ENCODE assay signal across 19 cellular contexts in the genomic region with DNA sequence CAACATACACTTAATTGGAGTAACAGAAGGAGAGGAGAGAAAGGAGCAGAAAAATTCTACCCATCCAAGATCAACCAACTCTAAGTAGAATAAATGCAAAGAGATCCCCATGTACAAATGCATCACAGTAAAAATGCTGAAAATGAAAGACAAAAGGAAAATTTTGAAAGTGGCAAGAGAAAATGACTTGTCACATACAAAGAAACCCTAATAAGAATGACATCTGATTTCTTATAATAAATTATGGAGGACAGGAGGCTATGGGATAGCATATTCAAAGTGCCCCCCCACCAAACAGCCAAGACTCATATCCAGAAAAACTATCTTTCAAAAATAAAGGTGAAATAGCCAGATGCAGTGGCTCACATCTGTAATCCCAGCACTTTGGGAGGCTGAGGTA. TPM values are rescaled to one million over a fixed set of nuclear protein-coding genes. Genes with fewer than 3 reads are reported as not detected.
DNase-seq lines count a peak whose midpoint lies in the region; ATAC-seq and TF ChIP-seq lines count a peak whose summit lies in the region.
"Had no signal": no experiment of that assay in that cellular context is flagged by ENCODE, and none has a peak within 500 bp of the region (broad histone marks: within the 10 kb centered on the region; RNA-seq: fewer than 3 reads in every experiment).

No MANE protein-coding gene starts in this region.

- no peaks in the 10 kb centered on the region for H3K4me1 ChIP-seq in HEK293 (ENCODE audit: control insufficient read depth, insufficient read depth, low read length)
- H3K4me1 ChIP-seq in adipocyte (ENCODE audit: control insufficient read depth, insufficient read depth, low read length) = no peaks in the 10 kb centered on the region
- H3K4me1 ChIP-seq: A549, BE2C had no signal

- CTCF ChIA-PET in HEK293 (lab: Yijun Ruan, JAX) = no interaction called here

- TF ChIP-seq CTCF in HEK293 (tag by site-specific recombination; IDR thresholded peaks at IDR 0.05) = no peak

- POLR2A ChIA-PET in HEK293 (lab: Yijun Ruan, JAX) = no interaction called here

- H3K27me3 ChIP-seq in adipocyte (replicated peaks; ENCODE audit: control insufficient read depth, insufficient read depth, low read length) = no peaks in the 10 kb centered on the region
- H3K27me3 ChIP-seq: BE2C; BLaER1 treated with 17β-estradiol and CSF1 and Interleukin-3, amounts not matched to agents 10 nM and 100 nM had no signal

- DNase-seq in SIG-M5 treated with dmso at 0.1 percent for 504 hours (lab: John Stamatoyannopoulos, UW; ENCODE audit: unreplicated experiment) (peak; percentile 5), SIG-M5 (lab: John Stamatoyannopoulos, UW) (no peak), adipocyte (ENCODE audit: low read depth) (no peak), NCI-H1417 treated with DMSO at 0.1 percent for 48 hours (lab: John Stamatoyannopoulos, UW) (no peak), H4 (ENCODE audit: low spot score) (no peak)
- DNase-seq: 8988T; ACHN; AML-193; BE2C; CD4-positive, alpha-beta T cell; CD8-positive, alpha-beta memory T cell; DMS 273 treated with DMSO at 0.1 percent for 48 hours; DND-41; GM23248; H9 had no signal

- no peak for ATAC-seq in HG02981 (IDR thresholded peaks at IDR 0.05; ENCODE audit: unreplicated experiment)
- ATAC-seq: A549 had no signal

- H3K36me3 ChIP-seq in HEK293 (ENCODE audit: control insufficient read depth in 2 of 2, insufficient read depth in 1 of 2, low read length in 2 of 2) (no peaks in the 10 kb centered on the region), adipocyte (ENCODE audit: control insufficient read depth, insufficient read depth, low read length, severe bottlenecking) (no peaks in the 10 kb centered on the region)
- H3K36me3 ChIP-seq: BE2C; BLaER1 treated with 17β-estradiol and CSF1 and Interleukin-3, amounts not matched to agents 10 nM and 100 nM had no signal

- H3K4me3 ChIP-seq in HEK293 (ENCODE audit: low read depth, low read length) (no peak overlapping the region), adipocyte (ENCODE audit: low read length) (peak overlapping the region; percentile 33)
- H3K4me3 ChIP-seq: A549; BLaER1 treated with 17β-estradiol and CSF1 and Interleukin-3, amounts not matched to agents 10 nM and 100 nM; GM23248 had no signal

- H3K9me3 ChIP-seq in HEK293 (ENCODE audit: control insufficient read depth, insufficient read depth, low read depth, low read length) (no peaks in the 10 kb centered on the region), adipocyte (ENCODE audit: control insufficient read depth, low read length) (peaks cover 8% of the 10 kb centered on the region)
- H3K9me3 ChIP-seq: BE2C had no signal

- H3K27ac ChIP-seq in HEK293 (ENCODE audit: extremely low read depth, low read depth, low read length) = no peak overlapping the region
- H3K27ac ChIP-seq: A549; BLaER1 treated with 17β-estradiol and CSF1 and Interleukin-3, amounts not matched to agents 10 nM and 100 nM; GM23248 had no signal

- H3K9ac ChIP-seq in adipocyte (ENCODE audit: low read length) = no peak overlapping the region
- H3K9ac ChIP-seq: BLaER1 treated with 17β-estradiol and CSF1 and Interleukin-3, amounts not matched to agents 10 nM and 100 nM; GM23248 had no signal

TF ChIP-seq in HEK293, 187 proteins besides CTCF, POLR2A, EP300 and RAD21:
- TF ChIP-seq ZSCAN23 (tag by site-specific recombination; IDR thresholded peaks at IDR 0.05) (no peak), SETDB1 (IDR thresholded peaks at IDR 0.05; ENCODE audit: insufficient read length, low read length) (peak; percentile 58), PRDM1 (tag by site-specific recombination; IDR thresholded peaks at IDR 0.05) (0 out of 2 replicates have a peak, but pooled peaks have one; percentile 14), ZXDB (tag by site-specific recombination; IDR thresholded peaks at IDR 0.05) (no peak)

RNA-seq across cellular contexts. Expression of gene INPP4A, which starts 22.2 kb away (rescaled TPM):
- 11.0 and 11.2 TPM in 2 replicates for total RNA-seq in H4 (2014; rRNA removed; shearing (Covaris generic))
